18 cellular contexts compared by ENCODE assay signal in the genomic region with DNA sequence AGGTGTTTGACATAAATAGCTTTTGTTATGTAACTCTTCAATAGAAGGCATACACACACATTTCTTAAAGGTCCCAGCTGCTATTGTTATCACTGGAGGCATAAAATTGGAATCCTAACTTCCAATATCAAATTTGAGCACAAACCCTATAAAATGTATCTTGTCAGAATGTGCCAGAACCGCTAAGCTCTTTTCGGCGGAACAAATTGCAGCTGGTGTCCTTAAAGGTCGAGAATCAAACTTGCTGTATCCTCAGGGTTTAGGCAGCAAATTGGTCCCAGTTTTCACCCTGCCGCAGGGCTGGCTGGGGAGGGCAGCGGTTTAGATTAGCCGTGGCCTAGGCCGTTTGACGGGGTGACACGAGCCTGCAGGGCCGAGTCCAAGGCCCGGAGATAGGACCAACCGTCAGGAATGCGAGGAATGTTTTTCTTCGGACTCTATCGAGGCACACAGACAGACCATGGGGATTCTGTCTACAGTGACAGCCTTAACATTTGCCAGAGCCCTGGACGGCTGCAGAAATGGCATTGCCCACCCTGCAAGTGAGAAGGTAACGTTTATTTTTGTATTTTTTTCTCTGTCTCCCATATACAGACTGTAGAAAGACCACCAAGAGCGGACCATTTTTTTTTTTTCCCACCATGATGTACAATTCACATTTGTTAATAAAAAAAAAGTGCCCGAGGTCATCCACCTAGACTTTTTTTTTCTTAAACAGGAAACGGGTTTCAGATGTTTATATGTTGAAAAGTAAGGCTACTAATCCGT.
DNase-seq lines count a peak whose midpoint lies in the region; ATAC-seq, FAIRE-seq and TF ChIP-seq lines count a peak whose summit lies in the region.
"Had no signal": no experiment of that assay in that cellular context is flagged by ENCODE, and none has a peak within 500 bp of the region (broad histone marks: within the 10 kb centered on the region; RNA-seq: fewer than 3 reads in every experiment).

No MANE protein-coding gene starts in this region.

- H4K91ac ChIP-seq in H1 (replicated peaks; ENCODE audit: insufficient read length, low read length), result no peak overlapping the region

- H3K18ac ChIP-seq in H1 (ENCODE audit: extremely low read depth, low read length), result no peak overlapping the region

- TF ChIP-seq CTCF in H1 (IDR thresholded peaks at IDR 0.05; ENCODE audit: control extremely low read depth in 1 of 3, insufficient read depth in 1 of 3, low read depth in 1 of 3, low read length in 3 of 3) (no peak), HepG2 (CRISPR knock-in tag; IDR thresholded peaks at IDR 0.05) (no peak), prostate gland (IDR thresholded peaks at IDR 0.05) (no peak), GM13976 (IDR thresholded peaks at IDR 0.05; ENCODE audit: borderline replicate concordance, control extremely low read depth, extremely low read depth, insufficient read depth, missing control alignments) (no peak)

- H2BK5ac ChIP-seq in H1 (ENCODE audit: low read depth, low read length), result no peak overlapping the region

- FAIRE-seq in H1 (lab: Jason Lieb, UNC) (no peak), HepG2 (lab: Jason Lieb, UNC) (no peak)
- FAIRE-seq: G401.6 had no signal

- CTCF ChIA-PET in H1 (lab: Charles Lee; ENCODE audit: partially characterized antibody) (interaction anchor here (1.3 kb wide), 1 partner anchor 35 kb away, joined by 3 read pairs; no protein-coding TSS in a partner anchor), HepG2 (lab: Yijun Ruan, JAX; ENCODE audit: low intra/inter-chr PET ratio, low total read pairs) (no interaction called here)

- no peak overlapping the region for H3K56ac ChIP-seq in H1 (replicated peaks; ENCODE audit: insufficient read length, low read depth, low read length)

- H2BK20ac ChIP-seq in H1 (ENCODE audit: low read length), result no peak overlapping the region

- no peak overlapping the region for H3K4me3 Mint-ChIP-seq in activated T-helper 2 cell treated with anti-CD3 and anti-CD28 coated beads, Interferon-gamma antibody, Interleukin-2, Interleukin-4, amounts not matched to agents 10 μg/mL and 5 μg/mL and 100 μg/mL, durations not matched to agents 14 hours and 24 hours and 36 hours (ENCODE audit: low read depth)

- POLR2A ChIA-PET in H1 (lab: Charles Lee; ENCODE audit: partially characterized antibody) (no interaction called here), HepG2 (lab: Yijun Ruan, JAX) (no interaction called here)

- DNase-seq in HAP-1 (ENCODE audit: low spot score in 2 of 2) (peak; percentile 57 to 70), H1 (ENCODE audit: low read depth in 1 of 2, low spot score in 2 of 2) (peak in 1 of 2 experiments; percentile 13), HepG2 (ENCODE audit: low spot score) (peak; percentile 21), prostate gland (ENCODE audit: low spot score) (no peak), NCI-H345 (lab: John Stamatoyannopoulos, UW) (no peak), GM13976 (ENCODE audit: low spot score) (no peak), LoVo (ENCODE audit: low spot score) (no peak)
- no peak for DNase-seq in activated T-helper 2 cell treated with anti-CD3 and anti-CD28 coated beads, Interferon-gamma antibody, Interleukin-2, Interleukin-4, amounts not matched to agents 10 μg/mL and 5 μg/mL and 100 μg/mL, durations not matched to agents 14 hours and 24 hours and 36 hours (ENCODE audit: low spot score)
- DNase-seq: activated CD4-positive, alpha-beta T cell treated with anti-CD3 and anti-CD28 coated beads for 48 hours; activated CD8-positive, alpha-beta memory T cell treated with anti-CD3 and anti-CD28 coated beads, Interleukin-2, amount 50 U/mL, for 48 hours; activated naive CD4-positive, alpha-beta T cell treated with Interleukin-2 at 50 U/mL for 16 hours; dermis blood vessel endothelial cell; hippocampal formation; midbrain; posterior cingulate gyrus had no signal

- H3K9me3 ChIP-seq in HAP-1 (no peaks in the 10 kb centered on the region), H1 (ENCODE audit: insufficient read depth in 2 of 2, low read depth in 1 of 2, low read length in 1 of 2) (no peaks in the 10 kb centered on the region), HepG2 (ENCODE audit: low read length) (no peaks in the 10 kb centered on the region), prostate gland (no peaks in the 10 kb centered on the region)

- H3K4me1 ChIP-seq in HAP-1 (peaks cover 16% of the 10 kb centered on the region), H1 (replicated peaks in 1 of 4; ENCODE audit: control insufficient read depth in 3 of 4, insufficient read depth in 4 of 4, low read length in 3 of 4) (peaks cover 3 to 12% (median 8%) of the 10 kb centered on the region in 4 experiments; a peak in 6 of 7 replicates), HepG2 (ENCODE audit: insufficient read depth, low read length) (no peaks in the 10 kb centered on the region), prostate gland (replicated peaks) (no peaks in the 10 kb centered on the region)

- H3K27ac ChIP-seq in H1 (ENCODE audit: low read depth, low read length) (no peak overlapping the region), HepG2 (ENCODE audit: extremely low read length, insufficient read depth, low read length) (no peak overlapping the region), prostate gland (peak overlapping the region; percentile 56 to 67)
- H3K27ac ChIP-seq: RWPE1 had no signal

- no peak overlapping the region for H2AFZ ChIP-seq in H1 (ENCODE audit: low read length)
- H2AFZ ChIP-seq in HepG2 (ENCODE audit: low read length), result no peak overlapping the region

- ATAC-seq in HepG2, result peak; percentile 77

- TF ChIP-seq EP300 in H1 (IDR thresholded peaks at IDR 0.05; ENCODE audit: borderline replicate concordance in 1 of 2, low read depth in 2 of 2, low read length in 2 of 2), result no peak
- TF ChIP-seq EP300 in HepG2 (IDR thresholded peaks at IDR 0.05; ENCODE audit: low read depth in 2 of 2, low read length in 2 of 2), result no peak
- TF ChIP-seq EP300 in HepG2 (CRISPR knock-in tag; IDR thresholded peaks at IDR 0.05; ENCODE audit: borderline replicate concordance), result no peak

- H3K27me3 Mint-ChIP-seq in activated T-helper 2 cell treated with anti-CD3 and anti-CD28 coated beads, Interferon-gamma antibody, Interleukin-2, Interleukin-4, amounts not matched to agents 10 μg/mL and 5 μg/mL and 100 μg/mL, durations not matched to agents 14 hours and 24 hours and 36 hours (ENCODE audit: low read depth), result peaks cover 49% of the 10 kb centered on the region

- H3K79me2 ChIP-seq in H1 (ENCODE audit: control insufficient read depth in 1 of 2, insufficient read depth in 2 of 2, low read length in 2 of 2) (no peaks in the 10 kb centered on the region), HepG2 (ENCODE audit: insufficient read depth, low read length) (no peaks in the 10 kb centered on the region)

- H2AK5ac ChIP-seq in H1 (ENCODE audit: low read depth, low read length), result no peak overlapping the region

- WGBS in H1 (ENCODE audit: extremely low coverage in 1 of 2, insufficient coverage in 1 of 2, insufficient read length in 1 of 2, insufficient replicate concordance in 2 of 2, low coverage in 1 of 2, low lambda C conversion rate in 2 of 2, missing lambda C conversion rate in 1 of 2), 2 experiments, result 47% methylated on average over 22 of the region's 22 CpGs; no CpG with 5 or more reads in 1 of the 2 experiments
- 22% methylated on average over 22 of the region's 22 CpGs for WGBS in HepG2 (ENCODE audit: low lambda C conversion rate)
- WGBS in prostate gland, result 43% methylated on average over 21 of the region's 22 CpGs

- H2BK120ac ChIP-seq in H1 (replicated peaks; ENCODE audit: low read depth, low read length), result no peak overlapping the region

- 0 out of 4 replicates have a peak overlapping the region, but pooled peaks of 1 of the 2 experiments have one; percentile 15 for H3K4me2 ChIP-seq in H1 (ENCODE audit: insufficient read depth in 1 of 2, low read depth in 2 of 2, low read length in 2 of 2)
- no peak overlapping the region for H3K4me2 ChIP-seq in HepG2 (ENCODE audit: low read depth, low read length)

- H3K36me3 ChIP-seq in HAP-1 (replicated peaks), result no peaks in the 10 kb centered on the region
- H3K36me3 ChIP-seq in H1 (ENCODE audit: control insufficient read depth in 2 of 4, insufficient read depth in 4 of 4, low read length in 3 of 4), result no peaks in the 10 kb centered on the region
- H3K36me3 ChIP-seq in HepG2 (replicated peaks in 1 of 2; ENCODE audit: control insufficient read depth in 1 of 2, insufficient read depth in 2 of 2, low read length in 2 of 2), result no peaks in the 10 kb centered on the region
- no peaks in the 10 kb centered on the region for H3K36me3 ChIP-seq in prostate gland

- no peak overlapping the region for H3K9ac ChIP-seq in H1 (replicated peaks in 1 of 4; ENCODE audit: extremely low read depth in 1 of 4, low read depth in 3 of 4, low read length in 3 of 4)
- H3K9ac ChIP-seq in HepG2 (ENCODE audit: insufficient read depth, low read depth, low read length), result no peak overlapping the region

- no peaks in the 10 kb centered on the region for H3K79me1 ChIP-seq in H1 (ENCODE audit: low read depth, low read length)

- no peak overlapping the region for H3K27ac Mint-ChIP-seq in activated T-helper 2 cell treated with anti-CD3 and anti-CD28 coated beads, Interferon-gamma antibody, Interleukin-2, Interleukin-4, amounts not matched to agents 10 μg/mL and 5 μg/mL and 100 μg/mL, durations not matched to agents 14 hours and 24 hours and 36 hours
- H3K27ac Mint-ChIP-seq: brain had no signal

- intact Hi-C loops in HepG2 (cut with micrococcal nuclease; ENCODE audit: unreplicated experiment), result no loop called here
- intact Hi-C loops in prostate gland (cut with DNase I), result loop anchor here (5.0 kb wide), 2 partner anchors 44 to 84 kb away; no protein-coding TSS in a partner anchor
- intact Hi-C loops in activated T-helper 2 cell treated with anti-CD3 and anti-CD28 coated beads, Interferon-gamma antibody, Interleukin-2, Interleukin-4, amounts not matched to agents 10 μg/mL and 5 μg/mL and 100 μg/mL, durations not matched to agents 14 hours and 24 hours and 36 hours (cut with micrococcal nuclease), result no loop called here

- in situ Hi-C loops in HAP-1 (cut with MboI; ENCODE audit: low sequenced_read_pairs) (no loop called here), HepG2 (cut with HindIII; ENCODE audit: extremely low pct_ligation_motif_present, low pct_unique_long_range_greater_than_20kb) (no loop called here), GM13976 (cut with MboI; ENCODE audit: low sequenced_read_pairs, unreplicated experiment) (no loop called here)

- no peak overlapping the region for H2BK12ac ChIP-seq in H1 (ENCODE audit: low read depth, low read length)

- H4K8ac ChIP-seq in H1 (ENCODE audit: extremely low read depth, insufficient read depth, low read length), result no peak overlapping the region; the same call in 1 of the 2 replicates

- H4K20me1 ChIP-seq in H1 (replicated peaks in 1 of 2; ENCODE audit: control insufficient read depth in 1 of 2, insufficient read depth in 2 of 2, low read length in 2 of 2), result no peaks in the 10 kb centered on the region
- no peaks in the 10 kb centered on the region; the same call in 1 of the 2 replicates for H4K20me1 ChIP-seq in HepG2 (ENCODE audit: insufficient read depth, low read length)

- peaks cover 12% of the 10 kb centered on the region; the same call in 1 of the 2 replicates for H3K27me3 ChIP-seq in HAP-1 (ENCODE audit: low read depth)
- no peaks in the 10 kb centered on the region; a peak in 1 of 7 replicates for H3K27me3 ChIP-seq in H1 (replicated peaks in 1 of 4; ENCODE audit: control insufficient read depth in 3 of 4, extremely low read depth in 1 of 4, insufficient read depth in 3 of 4, low read length in 3 of 4)
- peaks cover 8 to 95% of the 10 kb centered on the region in 2 experiments for H3K27me3 ChIP-seq in HepG2 (ENCODE audit: control insufficient read depth in 1 of 2, insufficient read depth in 2 of 2, low read length in 2 of 2)
- H3K27me3 ChIP-seq in prostate gland (replicated peaks; ENCODE audit: insufficient read depth), result peaks cover 20% of the 10 kb centered on the region

- H3K36me3 Mint-ChIP-seq in activated T-helper 2 cell treated with anti-CD3 and anti-CD28 coated beads, Interferon-gamma antibody, Interleukin-2, Interleukin-4, amounts not matched to agents 10 μg/mL and 5 μg/mL and 100 μg/mL, durations not matched to agents 14 hours and 24 hours and 36 hours (ENCODE audit: low read depth), result no peaks in the 10 kb centered on the region
- H3K36me3 Mint-ChIP-seq: brain had no signal

- no peaks in the 10 kb centered on the region for H3K9me3 Mint-ChIP-seq in activated T-helper 2 cell treated with anti-CD3 and anti-CD28 coated beads, Interferon-gamma antibody, Interleukin-2, Interleukin-4, amounts not matched to agents 10 μg/mL and 5 μg/mL and 100 μg/mL, durations not matched to agents 14 hours and 24 hours and 36 hours

- no peak overlapping the region for H4K5ac ChIP-seq in H1 (ENCODE audit: insufficient read length, low read depth, low read length)

- no peak overlapping the region for H3K23ac ChIP-seq in H1 (ENCODE audit: insufficient read length)

- no peaks in the 10 kb centered on the region for H3K4me1 Mint-ChIP-seq in activated T-helper 2 cell treated with anti-CD3 and anti-CD28 coated beads, Interferon-gamma antibody, Interleukin-2, Interleukin-4, amounts not matched to agents 10 μg/mL and 5 μg/mL and 100 μg/mL, durations not matched to agents 14 hours and 24 hours and 36 hours (ENCODE audit: low read depth)

- no peak for TF ChIP-seq RAD21 in H1 (IDR thresholded peaks at IDR 0.05 in 1 of 2, conservative IDR thresholded peaks at IDR 0.05 in 1 of 2; ENCODE audit: low read depth in 2 of 2, low read length in 2 of 2)
- TF ChIP-seq RAD21 in HepG2 (CRISPR knock-in tag; IDR thresholded peaks at IDR 0.05), result no peak

- no peak for TF ChIP-seq POLR2A in H1 (IDR thresholded peaks at IDR 0.05; ENCODE audit: control extremely low read depth in 1 of 2, low read depth in 2 of 2, low read length in 2 of 2)
- no peak for TF ChIP-seq POLR2A in HepG2 (IDR thresholded peaks at IDR 0.05; ENCODE audit: insufficient read depth in 1 of 2, low read depth in 2 of 2, low read length in 2 of 2)
- TF ChIP-seq POLR2A in prostate gland (IDR thresholded peaks at IDR 0.05), result no peak

- H3K23me2 ChIP-seq in H1 (ENCODE audit: low read depth, low read length), result no peaks in the 10 kb centered on the region

- no peak overlapping the region for H3K4ac ChIP-seq in H1 (replicated peaks; ENCODE audit: insufficient read length, low read depth, low read length)

- H2BK15ac ChIP-seq in H1 (ENCODE audit: low read length), result no peak overlapping the region

- no peak overlapping the region for H3K4me3 ChIP-seq in HAP-1
- H3K4me3 ChIP-seq in H1 (ENCODE audit: extremely low read depth in 1 of 4, insufficient read depth in 2 of 4, low read depth in 3 of 4, low read length in 4 of 4), result no peak overlapping the region
- no peak overlapping the region for H3K4me3 ChIP-seq in HepG2 (replicated peaks in 1 of 3; ENCODE audit: insufficient read depth in 1 of 3, low read depth in 2 of 3, low read length in 3 of 3)
- peak overlapping the region in 1 of 2 donors; percentile 2 for H3K4me3 ChIP-seq in prostate gland

- H3K14ac ChIP-seq in H1 (ENCODE audit: insufficient read length), result no peak overlapping the region

- no TSS peak for BruUV-seq in HepG2 (replicated peaks; lab: Mats Ljungman, UMichigan)

Comparison
In these comparisons a context has a peak if more than half of its experiments do, and no peak if none do; other contexts are left out.
1. DNase-seq: peak in HAP-1 (2 of 2) and HepG2 (single experiment); none in prostate gland (single experiment), NCI-H345 (single experiment), GM13976 (single experiment), activated T-helper 2 cell treated with anti-CD3 and anti-CD28 coated beads, Interferon-gamma antibody, Interleukin-2, Interleukin-4, amounts not matched to agents 10 μg/mL and 5 μg/mL and 100 μg/mL, durations not matched to agents 14 hours and 24 hours and 36 hours (single experiment) and LoVo (single experiment).
2. H3K27ac ChIP-seq: peak in prostate gland (2 of 2); none in H1 (single experiment) and HepG2 (single experiment).